In the genomic region with DNA sequence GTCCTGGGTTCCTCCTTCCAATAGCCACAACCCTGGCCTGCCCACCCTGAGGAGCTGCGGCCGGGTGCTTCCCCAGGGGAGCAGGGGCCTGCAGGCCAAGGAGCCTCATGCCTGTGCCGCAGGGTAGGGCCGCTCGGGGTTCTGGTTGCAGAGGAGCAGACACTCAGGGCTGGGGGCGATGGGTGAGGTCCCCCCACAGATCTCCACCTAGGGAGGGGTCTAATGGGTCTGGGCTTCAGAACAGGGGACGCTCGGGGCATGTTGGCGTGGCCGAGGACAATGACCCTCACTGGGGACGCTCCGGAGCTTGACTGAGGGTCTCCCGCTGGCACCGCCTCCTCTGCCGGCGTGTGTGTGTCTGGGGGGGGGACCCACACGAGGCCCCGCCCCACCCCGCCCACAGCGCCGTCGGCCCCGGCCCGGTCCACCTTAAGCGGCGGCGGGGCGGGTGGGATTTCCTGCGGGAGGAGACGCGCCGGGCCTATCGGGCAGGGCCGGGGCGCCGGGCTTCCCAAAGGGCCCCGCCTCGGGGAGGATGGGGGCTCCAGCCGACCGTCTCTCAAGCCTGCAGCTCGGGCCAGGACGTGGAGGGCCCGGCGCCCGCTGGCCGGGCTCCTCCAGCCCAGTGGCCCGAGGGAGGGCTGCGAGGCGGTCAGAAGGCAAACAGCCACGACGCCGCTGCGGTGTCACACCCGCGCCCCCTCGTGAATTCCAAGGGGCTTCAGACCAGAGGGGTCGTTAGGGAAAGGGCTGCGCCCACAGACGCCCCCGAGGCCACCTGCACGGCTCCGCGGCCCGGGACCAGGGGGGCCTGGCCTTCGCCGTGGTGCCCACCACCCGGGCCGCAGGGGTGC, we compare ENCODE assay signal across 8 cellular contexts. TPM values are rescaled to one million over a fixed set of nuclear protein-coding genes. Genes with fewer than 3 reads are reported as not detected.
DNase-seq lines count a peak whose midpoint lies in the region; ATAC-seq lines count a peak whose summit lies in the region.

No MANE protein-coding gene starts in this region.

- H3K27me3 ChIP-seq in SJCRH30: no peaks in the 10 kb centered on the region
- no peaks in the 10 kb centered on the region for H3K27me3 ChIP-seq in subcutaneous abdominal adipose tissue (ENCODE audit: control insufficient read depth in 5 of 5, insufficient read depth in 4 of 5, low read length in 5 of 5)

- H3K36me3 ChIP-seq in SJCRH30 (peaks cover 17% of the 10 kb centered on the region), subcutaneous abdominal adipose tissue (ENCODE audit: control insufficient read depth in 5 of 5, insufficient read depth in 5 of 5, low read length in 5 of 5) (peaks cover 0 to 19% (median 14%) of the 10 kb centered on the region in 5 donors)

- H3K9me3 ChIP-seq in SJCRH30 (replicated peaks) (no peaks in the 10 kb centered on the region), subcutaneous abdominal adipose tissue (ENCODE audit: control insufficient read depth in 5 of 5, low read length in 5 of 5) (no peaks in the 10 kb centered on the region)

- H3K9ac ChIP-seq in subcutaneous abdominal adipose tissue (ENCODE audit: low read length in 5 of 5): peak overlapping the region in 4 of 5 donors; percentile 59 to 85 (median 81)

- peak; percentile 53 for ATAC-seq in HG03095 (IDR thresholded peaks at IDR 0.05; ENCODE audit: unreplicated experiment)

- peak overlapping the region; percentile 70 for H3K4me3 ChIP-seq in SJCRH30
- peak overlapping the region in 4 of 5 donors; percentile 76 to 88 (median 80) for H3K4me3 ChIP-seq in subcutaneous abdominal adipose tissue (ENCODE audit: low read depth in 1 of 5, low read length in 5 of 5)

- H3K4me1 ChIP-seq in SJCRH30: no peaks in the 10 kb centered on the region; the same call in 1 of the 2 replicates
- peaks cover 3 to 49% (median 48%) of the 10 kb centered on the region in 5 donors for H3K4me1 ChIP-seq in subcutaneous abdominal adipose tissue (ENCODE audit: control insufficient read depth in 5 of 5, insufficient read depth in 5 of 5, low read length in 5 of 5)

- DNase-seq in NCI-H146 (lab: John Stamatoyannopoulos, UW) (peak; percentile 59), NCI-H146 treated with DMSO at 0.1 percent for 48 hours (lab: John Stamatoyannopoulos, UW; ENCODE audit: unreplicated experiment) (no peak), SJCRH30 (peak; percentile 83 to 87), globus pallidus (ENCODE audit: low spot score) (peak; percentile 87), nucleus accumbens (lab: John Stamatoyannopoulos, UW) (peak in 55 of 56 donors; percentile 28 to 92 (median 74))
- DNase-seq in activated naive CD4-positive, alpha-beta T cell treated with anti-CD3 and anti-CD28 coated beads, Interleukin-2, amount 50 U/mL, for 16 hours: peak; percentile 86

- H3K27ac ChIP-seq in SJCRH30: no peak overlapping the region
- peak overlapping the region; percentile 67 for H3K27ac ChIP-seq in subcutaneous abdominal adipose tissue (ENCODE audit: low read depth, low read length)

RNA-seq across cellular contexts. Expression of a gene that starts 0.6 kb away (rescaled TPM):
- total RNA-seq in SJCRH30 (2014; rRNA removed; shearing (Covaris generic)): 13.6 and 16.4 TPM in 2 replicates

RNA-seq across cellular contexts. Expression of a gene that starts 13.9 kb away (rescaled TPM):
- 23.6 and 28.3 TPM in 2 replicates for total RNA-seq in SJCRH30 (2014; rRNA removed; shearing (Covaris generic))

RNA-seq across cellular contexts. Expression of a gene that starts 15.1 kb away (rescaled TPM):
- total RNA-seq in SJCRH30 (2014; rRNA removed; shearing (Covaris generic)): 624 and 627 TPM in 2 replicates

RNA-seq across cellular contexts. Expression of a gene that starts 19.9 kb away (rescaled TPM):
- total RNA-seq in SJCRH30 (2014; rRNA removed; shearing (Covaris generic)): not detected in 2 replicates

RNA-seq across cellular contexts. Expression of a gene that starts 50.9 kb away (rescaled TPM):
- 30.0 and 39.3 TPM in 2 replicates for total RNA-seq in SJCRH30 (2014; rRNA removed; shearing (Covaris generic))
